In genomic region chr12:47795814-47796411, GRCh38 we compare ENCODE assay signal across 14 cellular contexts. TPM values are rescaled to one million over a fixed set of nuclear protein-coding genes. Genes with fewer than 3 reads are reported as not detected.
A peak's percentile ranks its signal among the peaks of the same experiment; 100 is the strongest.
DNase-seq lines count a peak whose midpoint lies in the region; ATAC-seq, FAIRE-seq and TF ChIP-seq lines count a peak whose summit lies in the region.
"Had no signal": no experiment of that assay in that cellular context is flagged by ENCODE, and none has a peak within 500 bp of the region (broad histone marks: within the 10 kb centered on the region; RNA-seq: fewer than 3 reads in every experiment).

No MANE protein-coding gene starts in this region.

- peaks cover 2 to 3% of the 10 kb centered on the region in 2 experiments for H4K20me1 ChIP-seq in H1 (replicated peaks in 1 of 2; ENCODE audit: control insufficient read depth in 1 of 2, insufficient read depth in 2 of 2, low read length in 2 of 2)

- no peak overlapping the region for H2AK5ac ChIP-seq in H1 (ENCODE audit: low read depth, low read length)

- no peak overlapping the region for H2BK20ac ChIP-seq in H1 (ENCODE audit: low read length)

- TF ChIP-seq CTCF in Calu3 (IDR thresholded peaks at IDR 0.05; ENCODE audit: unreplicated experiment) = no peak
- no peak for TF ChIP-seq CTCF in H1 (IDR thresholded peaks at IDR 0.05; ENCODE audit: control extremely low read depth in 1 of 3, insufficient read depth in 1 of 3, low read depth in 1 of 3, low read length in 3 of 3)

- H3K18ac ChIP-seq in H1 (ENCODE audit: extremely low read depth, low read length) = no peak overlapping the region

- no peak overlapping the region for H3K23ac ChIP-seq in H1 (ENCODE audit: insufficient read length)

- H3K4me1 ChIP-seq in H1 (replicated peaks in 1 of 4; ENCODE audit: control insufficient read depth in 3 of 4, insufficient read depth in 4 of 4, low read length in 3 of 4) = peaks cover 0 to 11% (median 3%) of the 10 kb centered on the region in 4 experiments; a peak in 4 of 7 replicates
- H3K4me1 ChIP-seq: HAP-1 had no signal

- no peak overlapping the region for H2BK12ac ChIP-seq in H1 (ENCODE audit: low read depth, low read length)

- no peak overlapping the region for H3K4me3 ChIP-seq in H1 (ENCODE audit: extremely low read depth in 1 of 4, insufficient read depth in 2 of 4, low read depth in 3 of 4, low read length in 4 of 4)
- H3K4me3 ChIP-seq: BLaER1, HAP-1 had no signal

- H3K27ac ChIP-seq in H1 (ENCODE audit: low read depth, low read length) = no peak overlapping the region
- H3K27ac ChIP-seq: BLaER1 had no signal

- no peaks in the 10 kb centered on the region for H3K23me2 ChIP-seq in H1 (ENCODE audit: low read depth, low read length)

- 92% methylated on average over 11 of the region's 22 CpGs; no CpG with 5 or more reads in 1 of the 2 experiments for WGBS in H1 (ENCODE audit: extremely low coverage in 1 of 2, insufficient coverage in 1 of 2, insufficient read length in 1 of 2, insufficient replicate concordance in 2 of 2, low coverage in 1 of 2, low lambda C conversion rate in 2 of 2, missing lambda C conversion rate in 1 of 2), 2 experiments

- DNase-seq in activated T-cell treated with anti-CD3 and anti-CD28 coated beads, Interleukin-2, amount 50 U/mL, for 24 hours = no peak
- no peak for DNase-seq in activated T-cell treated with anti-CD3 and anti-CD28 coated beads, Interleukin-2, amount 50 U/mL, for 72 hours
- DNase-seq in Calu3 (no peak), H1 (ENCODE audit: low read depth in 1 of 2, low spot score in 2 of 2) (no peak), GDM1 (lab: John Stamatoyannopoulos, UW) (no peak), erythroblast (lab: John Stamatoyannopoulos, UW) (no peak)
- no peak for DNase-seq in stimulated activated effector memory CD8-positive, alpha-beta T cell treated with anti-CD3 and anti-CD28 coated beads, Interleukin-12 subunit alpha, Interleukin-12 subunit beta, amount 100 ng/mL, for 72 hours (ENCODE audit: low spot score in 2 of 2)
- DNase-seq: 8988T, AML-193, DMS 273 treated with DMSO at 0.1 percent for 48 hours, GOT3 had no signal

- no peak overlapping the region for H3K4me2 ChIP-seq in H1 (ENCODE audit: insufficient read depth in 1 of 2, low read depth in 2 of 2, low read length in 2 of 2)
- H3K4me2 ChIP-seq: BLaER1 had no signal

- no peak overlapping the region for H4K5ac ChIP-seq in H1 (ENCODE audit: insufficient read length, low read depth, low read length)

- TF ChIP-seq POLR2A in H1 (IDR thresholded peaks at IDR 0.05; ENCODE audit: control extremely low read depth in 1 of 2, low read depth in 2 of 2, low read length in 2 of 2) (no peak), erythroblast (IDR thresholded peaks at IDR 0.05; ENCODE audit: low read length) (no peak)

- H3K4ac ChIP-seq in H1 (replicated peaks; ENCODE audit: insufficient read length, low read depth, low read length) = no peak overlapping the region

- H3K27ac Mint-ChIP-seq in activated T-cell treated with anti-CD3 and anti-CD28 coated beads, Interleukin-2, amount 50 U/mL, for 24 hours = peak overlapping the region; percentile 52
- H3K27ac Mint-ChIP-seq in activated T-cell treated with anti-CD3 and anti-CD28 coated beads, Interleukin-2, amount 50 U/mL, for 72 hours = no peak overlapping the region
- H3K27ac Mint-ChIP-seq in Calu3 (ENCODE audit: unreplicated experiment) = peak overlapping the region; percentile 27
- H3K27ac Mint-ChIP-seq in stimulated activated effector memory CD8-positive, alpha-beta T cell treated with anti-CD3 and anti-CD28 coated beads, Interleukin-12 subunit alpha, Interleukin-12 subunit beta, amount 100 ng/mL, for 72 hours = peak overlapping the region; percentile 99

- H3K9me3 ChIP-seq in H1 (ENCODE audit: insufficient read depth in 2 of 2, low read depth in 1 of 2, low read length in 1 of 2) = no peaks in the 10 kb centered on the region
- H3K9me3 ChIP-seq: BLaER1, HAP-1 had no signal

- POLR2A ChIA-PET in H1 (lab: Charles Lee; ENCODE audit: partially characterized antibody) = interaction anchor here (1.2 to 29.3 kb wide), 3 partner anchors 14 to 42 kb away, joined by 3 to 480 read pairs (median 32); no protein-coding TSS in a partner anchor

- no peak for ATAC-seq in activated T-cell treated with anti-CD3 and anti-CD28 coated beads, Interleukin-2, amount 50 U/mL, for 72 hours (replicated peaks in 1 of 2)
- ATAC-seq in stimulated activated effector memory CD8-positive, alpha-beta T cell treated with anti-CD3 and anti-CD28 coated beads, Interleukin-12 subunit alpha, Interleukin-12 subunit beta, amount 100 ng/mL, for 72 hours = no peak

- no peaks in the 10 kb centered on the region for H3K27me3 ChIP-seq in H1 (replicated peaks in 1 of 4; ENCODE audit: control insufficient read depth in 3 of 4, extremely low read depth in 1 of 4, insufficient read depth in 3 of 4, low read length in 3 of 4)
- H3K27me3 ChIP-seq: BLaER1 had no signal

- no peak overlapping the region for H2BK120ac ChIP-seq in H1 (replicated peaks; ENCODE audit: low read depth, low read length)

- no TSS peak for BruUV-seq in Calu3 (replicated peaks; lab: Mats Ljungman, UMichigan)

- H3K79me2 ChIP-seq in H1 (ENCODE audit: control insufficient read depth in 1 of 2, insufficient read depth in 2 of 2, low read length in 2 of 2) = peaks cover 0 to 9% of the 10 kb centered on the region in 2 experiments; a peak in 2 of 4 replicates

- H3K36me3 Mint-ChIP-seq in activated T-cell treated with anti-CD3 and anti-CD28 coated beads, Interleukin-2, amount 50 U/mL, for 24 hours (ENCODE audit: low read depth) = peaks cover 94% of the 10 kb centered on the region
- H3K36me3 Mint-ChIP-seq in activated T-cell treated with anti-CD3 and anti-CD28 coated beads, Interleukin-2, amount 50 U/mL, for 72 hours (ENCODE audit: insufficient read depth in 2 of 2) = peaks cover 10 to 24% of the 10 kb centered on the region in 2 donors
- peaks cover 11% of the 10 kb centered on the region for H3K36me3 Mint-ChIP-seq in Calu3 (ENCODE audit: insufficient read depth, unreplicated experiment)
- H3K36me3 Mint-ChIP-seq in stimulated activated effector memory CD8-positive, alpha-beta T cell treated with anti-CD3 and anti-CD28 coated beads, Interleukin-12 subunit alpha, Interleukin-12 subunit beta, amount 100 ng/mL, for 72 hours = peaks cover 99% of the 10 kb centered on the region

- no peak overlapping the region for H2AFZ ChIP-seq in H1 (ENCODE audit: low read length)

- no peak overlapping the region for H2BK5ac ChIP-seq in H1 (ENCODE audit: low read depth, low read length)

- FAIRE-seq in H1 (lab: Jason Lieb, UNC) = no peak
- FAIRE-seq: GM12891 had no signal

- no peak overlapping the region for H4K91ac ChIP-seq in H1 (replicated peaks; ENCODE audit: insufficient read length, low read length)

- no peak overlapping the region for H3K4me3 Mint-ChIP-seq in activated T-cell treated with anti-CD3 and anti-CD28 coated beads, Interleukin-2, amount 50 U/mL, for 24 hours
- H3K4me3 Mint-ChIP-seq in activated T-cell treated with anti-CD3 and anti-CD28 coated beads, Interleukin-2, amount 50 U/mL, for 72 hours = no peak overlapping the region
- H3K4me3 Mint-ChIP-seq in Calu3 (ENCODE audit: low read depth, unreplicated experiment) = no peak overlapping the region
- no peak overlapping the region for H3K4me3 Mint-ChIP-seq in stimulated activated effector memory CD8-positive, alpha-beta T cell treated with anti-CD3 and anti-CD28 coated beads, Interleukin-12 subunit alpha, Interleukin-12 subunit beta, amount 100 ng/mL, for 72 hours

- H3K36me3 ChIP-seq in H1 (ENCODE audit: control insufficient read depth in 2 of 4, insufficient read depth in 4 of 4, low read length in 3 of 4) = peaks cover 4 to 38% (median 21%) of the 10 kb centered on the region in 4 experiments; a peak in 6 of 8 replicates

- intact Hi-C loops in Calu3 (cut with micrococcal nuclease; ENCODE audit: unreplicated experiment) = no loop called here

- TF ChIP-seq RAD21 in H1 (IDR thresholded peaks at IDR 0.05 in 1 of 2, conservative IDR thresholded peaks at IDR 0.05 in 1 of 2; ENCODE audit: low read depth in 2 of 2, low read length in 2 of 2) = no peak

- CTCF ChIA-PET in Calu3 (lab: Charles Lee) = no interaction called here
- CTCF ChIA-PET in H1 (lab: Charles Lee; ENCODE audit: partially characterized antibody) = interaction anchor here (0.6 to 58.8 kb wide), 8 partner anchors 10 to 343 kb away, joined by 3 to 2001 read pairs (median 33); no protein-coding TSS in a partner anchor

- H3K56ac ChIP-seq in H1 (replicated peaks; ENCODE audit: insufficient read length, low read depth, low read length) = no peak overlapping the region

- peaks cover 22% of the 10 kb centered on the region for H3K4me1 Mint-ChIP-seq in activated T-cell treated with anti-CD3 and anti-CD28 coated beads, Interleukin-2, amount 50 U/mL, for 24 hours (ENCODE audit: low read depth)
- peaks cover 15% of the 10 kb centered on the region for H3K4me1 Mint-ChIP-seq in activated T-cell treated with anti-CD3 and anti-CD28 coated beads, Interleukin-2, amount 50 U/mL, for 72 hours (ENCODE audit: low read depth)
- H3K4me1 Mint-ChIP-seq in Calu3 (ENCODE audit: low read depth, unreplicated experiment) = peaks cover 4% of the 10 kb centered on the region
- H3K4me1 Mint-ChIP-seq in stimulated activated effector memory CD8-positive, alpha-beta T cell treated with anti-CD3 and anti-CD28 coated beads, Interleukin-12 subunit alpha, Interleukin-12 subunit beta, amount 100 ng/mL, for 72 hours = peaks cover 32% of the 10 kb centered on the region

- no peak overlapping the region for H3K14ac ChIP-seq in H1 (ENCODE audit: insufficient read length)

- no peak overlapping the region for H2BK15ac ChIP-seq in H1 (ENCODE audit: low read length)

- no peak for TF ChIP-seq EP300 in H1 (IDR thresholded peaks at IDR 0.05; ENCODE audit: borderline replicate concordance in 1 of 2, low read depth in 2 of 2, low read length in 2 of 2)

- H3K9ac ChIP-seq in H1 (replicated peaks in 1 of 4; ENCODE audit: extremely low read depth in 1 of 4, low read depth in 3 of 4, low read length in 3 of 4) = no peak overlapping the region
- H3K9ac ChIP-seq: BLaER1 had no signal

- peaks cover 4% of the 10 kb centered on the region; the same call in 1 of the 2 replicates for H3K79me1 ChIP-seq in H1 (ENCODE audit: low read depth, low read length)

- 0 out of 2 replicates have a peak overlapping the region, but pooled peaks have one; percentile 18 for H4K8ac ChIP-seq in H1 (ENCODE audit: extremely low read depth, insufficient read depth, low read length)

- H3K9me3 Mint-ChIP-seq in activated T-cell treated with anti-CD3 and anti-CD28 coated beads, Interleukin-2, amount 50 U/mL, for 24 hours = no peaks in the 10 kb centered on the region
- no peaks in the 10 kb centered on the region for H3K9me3 Mint-ChIP-seq in activated T-cell treated with anti-CD3 and anti-CD28 coated beads, Interleukin-2, amount 50 U/mL, for 72 hours
- H3K9me3 Mint-ChIP-seq in Calu3 (ENCODE audit: low read depth, unreplicated experiment) = no peaks in the 10 kb centered on the region
- no peaks in the 10 kb centered on the region for H3K9me3 Mint-ChIP-seq in stimulated activated effector memory CD8-positive, alpha-beta T cell treated with anti-CD3 and anti-CD28 coated beads, Interleukin-12 subunit alpha, Interleukin-12 subunit beta, amount 100 ng/mL, for 72 hours

- H3K27me3 Mint-ChIP-seq in activated T-cell treated with anti-CD3 and anti-CD28 coated beads, Interleukin-2, amount 50 U/mL, for 24 hours = no peaks in the 10 kb centered on the region
- no peaks in the 10 kb centered on the region for H3K27me3 Mint-ChIP-seq in activated T-cell treated with anti-CD3 and anti-CD28 coated beads, Interleukin-2, amount 50 U/mL, for 72 hours (ENCODE audit: low read depth)
- no peaks in the 10 kb centered on the region for H3K27me3 Mint-ChIP-seq in Calu3 (ENCODE audit: unreplicated experiment)

RNA-seq across cellular contexts. Expression of gene SLC48A1, which starts 22.9 kb away (rescaled TPM):
- total RNA-seq in activated T-cell treated with anti-CD3 and anti-CD28 coated beads, Interleukin-2, amount 50 U/mL, for 72 hours = 10 to 100 TPM; 14.6 to 15.2 TPM
- total RNA-seq in Calu3 (2022) = 17.0 and 17.2 TPM in 2 replicates
- 14.0 and 14.1 TPM in 2 replicates for total RNA-seq in H1 (2021; fragmentation: NEBNext Ultra II Directional; extraction: Animal tissue kit (Norgen Biotek cat#: 25700))
- polyA plus RNA-seq in H1 (2011; rRNA removed) = 9.5 and 12.1 TPM in 2 replicates
- polyA plus RNA-seq in H1 (2011; cell fraction: cytosol; rRNA removed) = 9.6 TPM
- polyA plus RNA-seq in H1 (2011; cell fraction: nucleus; rRNA removed) = 16.1 TPM
- 8.3 to 11.4 TPM (median 10.2 TPM) in 4 replicates for polyA plus RNA-seq in H1 (2012, experiment 1 of 2)
- 8.6 TPM for polyA plus RNA-seq in H1 (2012, experiment 2 of 2)
- polyA plus RNA-seq in H1 (2013, experiment 1 of 2) = 9.4 TPM
- 10.8 TPM for polyA plus RNA-seq in H1 (2013, experiment 2 of 2)
- polyA minus RNA-seq in H1 (2011; rRNA and poly(A)+ RNA removed) = 7.2 and 7.3 TPM in 2 replicates
- polyA minus RNA-seq in H1 (2011; cell fraction: cytosol; rRNA and poly(A)+ RNA removed) = 6.8 TPM
- 7.3 TPM for polyA minus RNA-seq in H1 (2011; cell fraction: nucleus; rRNA and poly(A)+ RNA removed)

RNA-seq across cellular contexts. Expression of gene HDAC7, which starts 23.8 kb away (rescaled TPM):
- total RNA-seq in activated T-cell treated with anti-CD3 and anti-CD28 coated beads, Interleukin-2, amount 50 U/mL, for 72 hours = 100 to 1,000 TPM; 288 to 350 TPM
- 41.8 and 44.0 TPM in 2 replicates for total RNA-seq in Calu3 (2022)
- 82.0 and 84.9 TPM in 2 replicates for total RNA-seq in H1 (2021; fragmentation: NEBNext Ultra II Directional; extraction: Animal tissue kit (Norgen Biotek cat#: 25700))
- 25.5 and 52.0 TPM in 2 replicates for polyA plus RNA-seq in H1 (2011; rRNA removed)
- 27.2 TPM for polyA plus RNA-seq in H1 (2011; cell fraction: cytosol; rRNA removed)
- polyA plus RNA-seq in H1 (2011; cell fraction: nucleus; rRNA removed) = 208 TPM
- 46.5 to 68.3 TPM (median 65.5 TPM) in 4 replicates for polyA plus RNA-seq in H1 (2012, experiment 1 of 2)
- 57.8 TPM for polyA plus RNA-seq in H1 (2012, experiment 2 of 2)
- 40.9 TPM for polyA plus RNA-seq in H1 (2013, experiment 1 of 2)
- polyA plus RNA-seq in H1 (2013, experiment 2 of 2) = 38.9 TPM
- 11.6 and 23.5 TPM in 2 replicates for polyA minus RNA-seq in H1 (2011; rRNA and poly(A)+ RNA removed)
- polyA minus RNA-seq in H1 (2011; cell fraction: cytosol; rRNA and poly(A)+ RNA removed) = 27.2 TPM
- polyA minus RNA-seq in H1 (2011; cell fraction: nucleus; rRNA and poly(A)+ RNA removed) = 48.1 TPM

RNA-seq across cellular contexts. Expression of gene RAPGEF3, which starts 37.2 kb away (rescaled TPM):
- total RNA-seq in activated T-cell treated with anti-CD3 and anti-CD28 coated beads, Interleukin-2, amount 50 U/mL, for 72 hours = 1 to 10 TPM in 1 of 2 donors, under 1 TPM in 1; 0.62 to 1.4 TPM
- 8.2 and 11.0 TPM in 2 replicates for total RNA-seq in Calu3 (2022)
- 6.7 and 9.4 TPM in 2 replicates for total RNA-seq in H1 (2021; fragmentation: NEBNext Ultra II Directional; extraction: Animal tissue kit (Norgen Biotek cat#: 25700))
- 5.0 and 5.2 TPM in 2 replicates for polyA plus RNA-seq in H1 (2011; rRNA removed)
- polyA plus RNA-seq in H1 (2011; cell fraction: cytosol; rRNA removed) = 6.0 TPM
- polyA plus RNA-seq in H1 (2011; cell fraction: nucleus; rRNA removed) = 31.6 TPM
- 4.1 to 5.7 TPM (median 5.2 TPM) in 4 replicates for polyA plus RNA-seq in H1 (2012, experiment 1 of 2)
- polyA plus RNA-seq in H1 (2012, experiment 2 of 2) = 3.1 TPM
- 4.2 TPM for polyA plus RNA-seq in H1 (2013, experiment 1 of 2)
- polyA plus RNA-seq in H1 (2013, experiment 2 of 2) = 3.9 TPM
- 5.2 and 8.0 TPM in 2 replicates for polyA minus RNA-seq in H1 (2011; rRNA and poly(A)+ RNA removed)
- polyA minus RNA-seq in H1 (2011; cell fraction: cytosol; rRNA and poly(A)+ RNA removed) = 1.8 TPM
- 16.2 TPM for polyA minus RNA-seq in H1 (2011; cell fraction: nucleus; rRNA and poly(A)+ RNA removed)
